1 cellular context compared by ENCODE assay signal in the genomic region with DNA sequence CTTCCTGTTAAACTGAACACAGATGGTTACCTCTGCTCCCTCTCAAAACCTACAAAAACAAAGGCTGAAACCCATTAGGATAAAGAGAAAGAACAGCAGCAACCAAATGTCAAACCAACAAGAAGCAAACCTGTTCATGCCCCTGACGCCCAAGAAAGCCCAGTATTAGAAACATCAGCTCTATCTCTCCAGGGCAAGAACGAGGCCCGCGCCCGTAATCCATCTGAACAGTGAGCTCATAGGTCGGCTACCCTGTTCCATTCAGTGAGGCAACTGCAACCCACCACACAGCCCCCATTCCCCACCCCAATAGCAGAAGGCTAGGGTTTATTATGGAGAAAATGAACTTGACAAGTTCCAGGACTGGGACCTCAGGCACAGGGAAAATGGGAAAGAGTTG.
TF ChIP-seq lines count a peak whose summit lies in the region.

No MANE protein-coding gene starts in this region.

TF ChIP-seq in endothelial cell of umbilical vein, 7 proteins besides CTCF, POLR2A, EP300 and RAD21:
- no peak for TF ChIP-seq EZH2 (IDR thresholded peaks at IDR 0.05; ENCODE audit: borderline replicate concordance, low read depth, low read length, severe bottlenecking)
- TF ChIP-seq MYC (IDR thresholded peaks at IDR 0.05; ENCODE audit: low read depth, low read length): no peak
- no peak for TF ChIP-seq JUN (IDR thresholded peaks at IDR 0.05; ENCODE audit: borderline replicate concordance, insufficient read depth, insufficient read length, low read depth)
- no peak for TF ChIP-seq POLR2AphosphoS5 (IDR thresholded peaks at IDR 0.05; ENCODE audit: insufficient read depth, low read depth, low read length)
- TF ChIP-seq GATA2 (IDR thresholded peaks at IDR 0.05; ENCODE audit: insufficient read depth, insufficient read length, low read depth, low read length): no peak
- no peak for TF ChIP-seq MAX (IDR thresholded peaks at IDR 0.05; ENCODE audit: insufficient read depth, insufficient read length)
TF ChIP-seq in endothelial cell of umbilical vein: peak in this region for 0.
